Comparison of ENCODE assay signal across 1 cellular context in the genomic region with DNA sequence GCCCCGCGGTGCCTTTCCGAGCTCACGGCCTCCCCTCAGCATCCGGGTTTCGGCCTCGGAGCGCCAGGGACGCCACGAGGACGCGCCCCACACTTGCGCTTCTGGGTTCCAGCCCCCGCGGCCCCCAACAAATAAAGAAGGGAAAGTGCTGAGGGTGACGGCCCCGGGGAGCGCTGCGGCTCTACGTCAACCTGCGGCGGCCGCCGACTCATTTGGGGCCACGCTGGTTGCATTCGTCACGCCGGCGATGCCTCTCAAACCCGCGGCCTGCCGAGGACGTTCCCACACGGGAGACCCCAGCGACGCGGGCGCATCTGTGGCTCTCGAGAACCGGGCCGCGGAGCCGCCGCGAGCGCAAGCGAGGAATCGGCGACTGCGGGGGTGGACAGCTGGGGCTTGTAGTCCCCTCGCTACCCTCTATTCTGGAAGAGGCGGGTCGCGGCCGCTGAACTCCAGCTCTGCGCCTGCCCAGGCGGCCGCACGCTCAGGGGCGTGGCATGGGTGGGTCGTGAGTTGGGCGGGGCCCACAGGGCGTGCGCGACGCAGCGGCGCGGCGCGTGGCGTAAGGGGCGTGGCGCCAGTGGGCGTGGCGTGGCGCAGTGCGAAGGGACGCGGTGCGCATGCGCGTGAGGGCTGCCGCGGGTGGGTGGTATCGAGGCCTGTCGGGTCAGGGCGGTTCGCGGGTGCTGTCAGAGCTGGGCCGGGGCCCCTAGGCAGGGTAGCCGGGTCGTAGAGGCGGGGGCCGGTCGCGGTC.
TF ChIP-seq lines count a peak whose summit lies in the region.

Gene AMZ2, plus strand, starts transcription at position 599 of the 754 bp plus-strand sequence. CDS start 2,145 bp downstream, outside the sequence.

TF ChIP-seq in HepG2, 621 proteins besides CTCF, POLR2A, EP300 and RAD21 (continued from another document and continues in another):
- peak; percentile 51 for TF ChIP-seq ZNF777 (CRISPR knock-in tag; IDR thresholded peaks at IDR 0.05)
- 0 out of 2 replicates have a peak, but pooled peaks have one; percentile 64 for TF ChIP-seq ZNF224 (CRISPR knock-in tag; IDR thresholded peaks at IDR 0.05)
- TF ChIP-seq ZNF484 (CRISPR knock-in tag; IDR thresholded peaks at IDR 0.05; ENCODE audit: borderline replicate concordance, low read depth) = no peak
- 0 out of 2 replicates have a peak, but pooled peaks have one; percentile 84 for TF ChIP-seq ZBTB39 (CRISPR knock-in tag; IDR thresholded peaks at IDR 0.05)
- TF ChIP-seq ZNF296 (CRISPR knock-in tag; conservative IDR thresholded peaks at IDR 0.05) = 0 out of 2 replicates have a peak, but pooled peaks have one; percentile 56
- TF ChIP-seq CENPT (CRISPR knock-in tag; IDR thresholded peaks at IDR 0.05; ENCODE audit: low read depth) = no peak
- TF ChIP-seq ZNF788 (CRISPR knock-in tag; IDR thresholded peaks at IDR 0.05; ENCODE audit: borderline replicate concordance) = peak; percentile 4; the same call in 1 of the 2 replicates
- no peak for TF ChIP-seq SRSF4 (IDR thresholded peaks at IDR 0.05; ENCODE audit: low read depth, low read length, poor library complexity, severe bottlenecking)
- peak; percentile 34; the same call in 1 of the 2 replicates for TF ChIP-seq ZNF432 (CRISPR knock-in tag; IDR thresholded peaks at IDR 0.05; ENCODE audit: borderline replicate concordance)
- TF ChIP-seq HNF4A (CRISPR knock-in tag; IDR thresholded peaks at IDR 0.05) = no peak
- 0 out of 2 replicates have a peak, but pooled peaks have one; percentile 31 for TF ChIP-seq NRL (CRISPR knock-in tag; IDR thresholded peaks at IDR 0.05; ENCODE audit: borderline replicate concordance)
- TF ChIP-seq SP5 (CRISPR knock-in tag; IDR thresholded peaks at IDR 0.05; ENCODE audit: borderline replicate concordance, low read depth) = peak; percentile 97
- TF ChIP-seq MEF2D (CRISPR knock-in tag; IDR thresholded peaks at IDR 0.05) = peak; percentile 63; the same call in 1 of the 2 replicates
- TF ChIP-seq AGO1 (IDR thresholded peaks at IDR 0.05; ENCODE audit: low read depth, low read length, poor library complexity, severe bottlenecking) = no peak
- TF ChIP-seq TEAD2 (CRISPR knock-in tag; IDR thresholded peaks at IDR 0.05) = 0 out of 2 replicates have a peak, but pooled peaks have one; percentile 75
- TF ChIP-seq, protein P1, sequence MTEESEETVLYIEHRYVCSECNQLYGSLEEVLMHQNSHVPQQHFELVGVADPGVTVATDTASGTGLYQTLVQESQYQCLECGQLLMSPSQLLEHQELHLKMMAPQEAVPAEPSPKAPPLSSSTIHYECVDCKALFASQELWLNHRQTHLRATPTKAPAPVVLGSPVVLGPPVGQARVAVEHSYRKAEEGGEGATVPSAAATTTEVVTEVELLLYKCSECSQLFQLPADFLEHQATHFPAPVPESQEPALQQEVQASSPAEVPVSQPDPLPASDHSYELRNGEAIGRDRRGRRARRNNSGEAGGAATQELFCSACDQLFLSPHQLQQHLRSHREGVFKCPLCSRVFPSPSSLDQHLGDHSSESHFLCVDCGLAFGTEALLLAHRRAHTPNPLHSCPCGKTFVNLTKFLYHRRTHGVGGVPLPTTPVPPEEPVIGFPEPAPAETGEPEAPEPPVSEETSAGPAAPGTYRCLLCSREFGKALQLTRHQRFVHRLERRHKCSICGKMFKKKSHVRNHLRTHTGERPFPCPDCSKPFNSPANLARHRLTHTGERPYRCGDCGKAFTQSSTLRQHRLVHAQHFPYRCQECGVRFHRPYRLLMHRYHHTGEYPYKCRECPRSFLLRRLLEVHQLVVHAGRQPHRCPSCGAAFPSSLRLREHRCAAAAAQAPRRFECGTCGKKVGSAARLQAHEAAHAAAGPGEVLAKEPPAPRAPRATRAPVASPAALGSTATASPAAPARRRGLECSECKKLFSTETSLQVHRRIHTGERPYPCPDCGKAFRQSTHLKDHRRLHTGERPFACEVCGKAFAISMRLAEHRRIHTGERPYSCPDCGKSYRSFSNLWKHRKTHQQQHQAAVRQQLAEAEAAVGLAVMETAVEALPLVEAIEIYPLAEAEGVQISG (CRISPR knock-in tag; IDR thresholded peaks at IDR 0.05) = peak; percentile 82
- TF ChIP-seq RORA (CRISPR knock-in tag; IDR thresholded peaks at IDR 0.05) = no peak
- TF ChIP-seq KDM4B (CRISPR knock-in tag; IDR thresholded peaks at IDR 0.05) = peak; percentile 34; the same call in 1 of the 2 replicates
- peak; percentile 92; the same call in 1 of the 2 replicates for TF ChIP-seq SNAI1 (CRISPR knock-in tag; IDR thresholded peaks at IDR 0.05; ENCODE audit: borderline replicate concordance)
- TF ChIP-seq ZNF496 (CRISPR knock-in tag; IDR thresholded peaks at IDR 0.05; ENCODE audit: insufficient replicate concordance) = no peak
- TF ChIP-seq ZNF101 (CRISPR knock-in tag; IDR thresholded peaks at IDR 0.05; ENCODE audit: borderline replicate concordance, low read depth) = no peak
- no peak for TF ChIP-seq CENPX (CRISPR knock-in tag; IDR thresholded peaks at IDR 0.05)
- TF ChIP-seq ZNF260 (CRISPR knock-in tag; IDR thresholded peaks at IDR 0.05; ENCODE audit: borderline replicate concordance, low read depth) = no peak
- TF ChIP-seq FIP1L1 (IDR thresholded peaks at IDR 0.05; ENCODE audit: borderline replicate concordance, insufficient read depth, low read depth, low read length) = 0 out of 2 replicates have a peak, but pooled peaks have one; percentile 19
- peak; percentile 30; the same call in 1 of the 2 replicates for TF ChIP-seq MLX (CRISPR knock-in tag; IDR thresholded peaks at IDR 0.05)
- TF ChIP-seq, protein P2, sequence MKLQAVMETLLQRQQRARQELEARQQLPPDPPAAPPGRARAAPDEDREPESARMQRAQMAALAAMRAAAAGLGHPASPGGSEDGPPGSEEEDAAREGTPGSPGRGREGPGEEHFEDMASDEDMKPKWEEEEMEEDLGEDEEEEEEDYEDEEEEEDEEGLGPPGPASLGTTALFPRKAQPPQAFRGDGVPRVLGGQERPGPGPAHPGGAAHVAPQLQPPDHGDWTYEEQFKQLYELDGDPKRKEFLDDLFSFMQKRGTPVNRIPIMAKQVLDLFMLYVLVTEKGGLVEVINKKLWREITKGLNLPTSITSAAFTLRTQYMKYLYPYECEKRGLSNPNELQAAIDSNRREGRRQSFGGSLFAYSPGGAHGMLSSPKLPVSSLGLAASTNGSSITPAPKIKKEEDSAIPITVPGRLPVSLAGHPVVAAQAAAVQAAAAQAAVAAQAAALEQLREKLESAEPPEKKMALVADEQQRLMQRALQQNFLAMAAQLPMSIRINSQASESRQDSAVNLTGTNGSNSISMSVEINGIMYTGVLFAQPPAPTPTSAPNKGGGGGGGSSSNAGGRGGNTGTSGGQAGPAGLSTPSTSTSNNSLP (IDR thresholded peaks at IDR 0.05; ENCODE audit: low read depth, low read length) = no peak
- TF ChIP-seq ZNF335 (CRISPR knock-in tag; IDR thresholded peaks at IDR 0.05) = no peak
- TF ChIP-seq, protein P3, sequence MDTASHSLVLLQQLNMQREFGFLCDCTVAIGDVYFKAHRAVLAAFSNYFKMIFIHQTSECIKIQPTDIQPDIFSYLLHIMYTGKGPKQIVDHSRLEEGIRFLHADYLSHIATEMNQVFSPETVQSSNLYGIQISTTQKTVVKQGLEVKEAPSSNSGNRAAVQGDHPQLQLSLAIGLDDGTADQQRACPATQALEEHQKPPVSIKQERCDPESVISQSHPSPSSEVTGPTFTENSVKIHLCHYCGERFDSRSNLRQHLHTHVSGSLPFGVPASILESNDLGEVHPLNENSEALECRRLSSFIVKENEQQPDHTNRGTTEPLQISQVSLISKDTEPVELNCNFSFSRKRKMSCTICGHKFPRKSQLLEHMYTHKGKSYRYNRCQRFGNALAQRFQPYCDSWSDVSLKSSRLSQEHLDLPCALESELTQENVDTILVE (CRISPR knock-in tag; IDR thresholded peaks at IDR 0.05) = peak; percentile 18; the same call in 1 of the 2 replicates
- TF ChIP-seq, protein P4, sequence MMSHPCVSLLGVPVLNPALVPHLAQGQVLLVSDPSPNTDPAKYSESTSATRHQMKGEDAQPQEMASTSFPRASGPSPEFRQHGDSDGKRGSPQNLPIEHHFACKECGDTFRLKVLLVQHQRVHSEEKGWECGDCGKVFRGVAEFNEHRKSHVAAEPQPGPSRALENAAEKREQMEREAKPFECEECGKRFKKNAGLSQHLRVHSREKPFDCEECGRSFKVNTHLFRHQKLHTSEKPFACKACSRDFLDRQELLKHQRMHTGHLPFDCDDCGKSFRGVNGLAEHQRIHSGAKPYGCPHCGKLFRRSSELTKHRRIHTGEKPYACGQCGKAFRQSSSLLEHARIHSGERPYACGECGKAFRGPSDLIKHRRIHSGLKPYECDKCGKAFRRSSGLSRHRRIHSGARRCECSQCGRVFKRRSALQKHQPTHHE (CRISPR knock-in tag; IDR thresholded peaks at IDR 0.05; ENCODE audit: borderline replicate concordance) = peak; percentile 68
- no peak for TF ChIP-seq MTA3 (CRISPR knock-in tag; IDR thresholded peaks at IDR 0.05)
- TF ChIP-seq SMAD1 (CRISPR knock-in tag; IDR thresholded peaks at IDR 0.05; ENCODE audit: borderline replicate concordance, low read depth) = peak; percentile 98
- 0 out of 2 replicates have a peak, but pooled peaks have one; percentile 74 for TF ChIP-seq DNMT1 (CRISPR knock-in tag; IDR thresholded peaks at IDR 0.05)
- no peak for TF ChIP-seq MLLT10 (CRISPR knock-in tag; IDR thresholded peaks at IDR 0.05)
- TF ChIP-seq DNMT3B (CRISPR knock-in tag; conservative IDR thresholded peaks at IDR 0.05) = no peak; the same call in 1 of the 2 replicates
- no peak for TF ChIP-seq KDM1A (CRISPR knock-in tag; IDR thresholded peaks at IDR 0.05)
- TF ChIP-seq FOXJ3 (CRISPR knock-in tag; IDR thresholded peaks at IDR 0.05; ENCODE audit: borderline replicate concordance) = no peak; the same call in 1 of the 2 replicates
- TF ChIP-seq ONECUT2 (CRISPR knock-in tag; IDR thresholded peaks at IDR 0.05) = no peak
- peak; percentile 35 for TF ChIP-seq RARA (CRISPR knock-in tag; IDR thresholded peaks at IDR 0.05)
- no peak for TF ChIP-seq ZNF678 (CRISPR knock-in tag; IDR thresholded peaks at IDR 0.05)
- no peak for TF ChIP-seq FOXA1 (IDR thresholded peaks at IDR 0.05)
- TF ChIP-seq FOXA1 (CRISPR knock-in tag; IDR thresholded peaks at IDR 0.05) = peak; percentile 18; the same call in 1 of the 2 replicates
- TF ChIP-seq HINFP (CRISPR knock-in tag; IDR thresholded peaks at IDR 0.05; ENCODE audit: low read depth) = peak; percentile 83; the same call in 1 of the 2 replicates
- TF ChIP-seq ELF1 (CRISPR knock-in tag; IDR thresholded peaks at IDR 0.05) = peak; percentile 49
- TF ChIP-seq PLSCR1 (CRISPR knock-in tag; IDR thresholded peaks at IDR 0.05; ENCODE audit: borderline replicate concordance) = no peak; the same call in 1 of the 2 replicates
- TF ChIP-seq, protein P5, sequence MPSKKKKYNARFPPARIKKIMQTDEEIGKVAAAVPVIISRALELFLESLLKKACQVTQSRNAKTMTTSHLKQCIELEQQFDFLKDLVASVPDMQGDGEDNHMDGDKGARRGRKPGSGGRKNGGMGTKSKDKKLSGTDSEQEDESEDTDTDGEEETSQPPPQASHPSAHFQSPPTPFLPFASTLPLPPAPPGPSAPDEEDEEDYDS (CRISPR knock-in tag; IDR thresholded peaks at IDR 0.05) = peak; percentile 97
- TF ChIP-seq, protein P6, sequence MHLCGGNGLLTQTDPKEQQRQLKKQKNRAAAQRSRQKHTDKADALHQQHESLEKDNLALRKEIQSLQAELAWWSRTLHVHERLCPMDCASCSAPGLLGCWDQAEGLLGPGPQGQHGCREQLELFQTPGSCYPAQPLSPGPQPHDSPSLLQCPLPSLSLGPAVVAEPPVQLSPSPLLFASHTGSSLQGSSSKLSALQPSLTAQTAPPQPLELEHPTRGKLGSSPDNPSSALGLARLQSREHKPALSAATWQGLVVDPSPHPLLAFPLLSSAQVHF (CRISPR knock-in tag; IDR thresholded peaks at IDR 0.05) = peak; percentile 93
- no peak; the same call in 1 of the 2 replicates for TF ChIP-seq ZNF83 (CRISPR knock-in tag; IDR thresholded peaks at IDR 0.05; ENCODE audit: borderline replicate concordance)
- TF ChIP-seq ZSCAN21 (CRISPR knock-in tag; IDR thresholded peaks at IDR 0.05; ENCODE audit: borderline replicate concordance) = peak; percentile 80; the same call in 1 of the 2 replicates
- peak; percentile 65; the same call in 1 of the 2 replicates for TF ChIP-seq ZSCAN20 (CRISPR knock-in tag; IDR thresholded peaks at IDR 0.05; ENCODE audit: borderline replicate concordance)
- TF ChIP-seq TCF7L2 (IDR thresholded peaks at IDR 0.05; ENCODE audit: low read depth, low read length) = no peak
